ENCODE assay signal across 8 cellular contexts in genomic region chr13:110912651-110913051, GRCh38. TPM values are rescaled to one million over a fixed set of nuclear protein-coding genes. Genes with fewer than 3 reads are reported as not detected.
DNase-seq lines count a peak whose midpoint lies in the region; ATAC-seq and TF ChIP-seq lines count a peak whose summit lies in the region.

No MANE protein-coding gene starts in this region.

- H3K4me3 Mint-ChIP-seq in Caco-2 (ENCODE audit: unreplicated experiment), result peak overlapping the region; percentile 71
- peak overlapping the region; percentile 23 to 97 (median 91) for H3K4me3 Mint-ChIP-seq in naive B cell

- H3K9me3 Mint-ChIP-seq in Caco-2 (ENCODE audit: unreplicated experiment) (no peaks in the 10 kb centered on the region), naive B cell (no peaks in the 10 kb centered on the region)

- TF ChIP-seq CTCF in Caco-2 (IDR thresholded peaks at IDR 0.05; ENCODE audit: insufficient read depth in 1 of 2, low read depth in 1 of 2, low read length in 1 of 2, severe bottlenecking in 1 of 2, unreplicated experiment in 1 of 2) (no peak), LNCaP clone FGC (IDR thresholded peaks at IDR 0.05; ENCODE audit: control insufficient read depth, extremely low read depth, insufficient read depth) (no peak), cardiac fibroblast (IDR thresholded peaks at IDR 0.05; ENCODE audit: low read depth, low read length) (no peak)

- peaks cover 33% of the 10 kb centered on the region for H3K4me1 ChIP-seq in Caco-2

- no TSS peak for BruUV-seq in Caco-2 (replicated peaks; lab: Mats Ljungman, UMichigan)

- DNase-seq in Caco-2, result no peak
- DNase-seq in LNCaP clone FGC (ENCODE audit: low read depth), result no peak
- DNase-seq in cardiac fibroblast (ENCODE audit: low read depth in 2 of 2), result peak; percentile 78 to 89
- no peak for DNase-seq in naive B cell
- DNase-seq in amygdala (lab: John Stamatoyannopoulos, UW), result no peak

- H3K4me3 ChIP-seq in Caco-2 (ENCODE audit: low read depth, low read length), result peak overlapping the region; percentile 95
- peak overlapping the region; percentile 80; the same call in 1 of the 2 replicates for H3K4me3 ChIP-seq in LNCaP clone FGC (ENCODE audit: low read depth, low read length)
- peak overlapping the region; percentile 99 for H3K4me3 ChIP-seq in cardiac fibroblast (replicated peaks in 1 of 2; ENCODE audit: low read depth in 2 of 2, low read length in 2 of 2)

- POLR2A ChIA-PET in Caco-2 (lab: Charles Lee), result no interaction called here

- H3K27me3 ChIP-seq in Caco-2 (replicated peaks; ENCODE audit: control insufficient read depth, insufficient read depth, low read length), result no peaks in the 10 kb centered on the region

- peaks cover 5% of the 10 kb centered on the region; the same call in 1 of the 2 replicates for H3K36me3 ChIP-seq in Caco-2 (ENCODE audit: control insufficient read depth, insufficient read depth, low read length)

- no peaks in the 10 kb centered on the region for H3K27me3 Mint-ChIP-seq in Caco-2 (ENCODE audit: insufficient read depth, unreplicated experiment)
- H3K27me3 Mint-ChIP-seq in naive B cell, result no peaks in the 10 kb centered on the region

- CTCF ChIA-PET in Caco-2 (lab: Charles Lee), result no interaction called here

- H3K36me3 Mint-ChIP-seq in Caco-2 (ENCODE audit: insufficient read depth, unreplicated experiment), result peaks cover 51% of the 10 kb centered on the region
- H3K36me3 Mint-ChIP-seq in naive B cell, result peaks cover 0 to 13% of the 10 kb centered on the region in 2 donors

- no peaks in the 10 kb centered on the region for H3K9me3 ChIP-seq in Caco-2

- intact Hi-C loops in Caco-2 (cut with micrococcal nuclease; ENCODE audit: unreplicated experiment), result loop anchor here (2.0 to 10.0 kb wide), 3 partner anchors 18 to 598 kb away; no protein-coding TSS in a partner anchor

- H3K4me1 Mint-ChIP-seq in Caco-2 (ENCODE audit: low read depth, unreplicated experiment), result peaks cover 22% of the 10 kb centered on the region
- H3K4me1 Mint-ChIP-seq in naive B cell, result peaks cover 57 to 70% (median 62%) of the 10 kb centered on the region in 3 donors

- H3K27ac Mint-ChIP-seq in Caco-2 (ENCODE audit: unreplicated experiment), result no peak overlapping the region
- H3K27ac Mint-ChIP-seq in naive B cell, result peak overlapping the region in 3 of 6 donors; percentile 91 to 97 (median 97)

- ATAC-seq in naive B cell (ENCODE audit: low read depth in 2 of 2) (no peak), HG03520 (IDR thresholded peaks at IDR 0.05; ENCODE audit: unreplicated experiment) (no peak), HG02970 (IDR thresholded peaks at IDR 0.05; ENCODE audit: low FRiP score, unreplicated experiment) (no peak), GM18517 (IDR thresholded peaks at IDR 0.05; ENCODE audit: unreplicated experiment) (no peak)

RNA-seq across cellular contexts. Expression of gene ANKRD10, which starts 2.2 kb away (rescaled TPM):
- total RNA-seq in Caco-2 (2022), result 123 and 132 TPM in 2 replicates
- 100 to 1,000 TPM in 4 of 6 donors, 10 to 100 TPM in 2; 85.0 to 127 (median 111) TPM for polyA plus RNA-seq in naive B cell (ENCODE audit: low read depth in 6 of 6)

Comparison
In these comparisons a context has a peak if more than half of its experiments do, and no peak if none do; other contexts are left out.
1. DNase-seq: peak in cardiac fibroblast (2 of 2); none in Caco-2 (0 of 2), LNCaP clone FGC (single experiment), naive B cell (single experiment) and amygdala (0 of 56).
2. Peak in every context shown above with its lines, with median percentiles within 50 percentile points of each other: H3K4me3 ChIP-seq.